8 cellular contexts compared by ENCODE assay signal in the genomic region with DNA sequence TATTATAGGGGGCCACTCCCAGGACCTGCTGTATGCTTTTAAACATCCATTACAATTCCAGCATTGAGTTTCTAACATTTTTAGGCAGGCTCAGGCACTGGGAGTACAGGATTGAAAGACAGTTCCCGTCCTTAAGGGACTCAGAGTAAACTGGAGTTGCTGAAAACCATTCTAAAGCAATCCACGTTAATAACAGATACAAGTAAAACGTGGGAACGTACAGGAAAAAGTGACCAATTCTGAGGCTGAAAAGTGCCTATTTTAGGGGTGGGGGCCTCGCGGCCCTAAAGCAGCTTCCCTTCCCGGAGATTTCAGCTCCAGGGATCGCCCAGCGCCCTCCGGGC. TPM values are rescaled to one million over a fixed set of nuclear protein-coding genes. Genes with fewer than 3 reads are reported as not detected.
DNase-seq lines count a peak whose midpoint lies in the region; ATAC-seq and TF ChIP-seq lines count a peak whose summit lies in the region.

No MANE protein-coding gene starts in this region.

- H3K27ac ChIP-seq in CD4-positive, alpha-beta memory T cell (ENCODE audit: low read depth, low read length): peak overlapping the region; percentile 86
- H3K27ac ChIP-seq in endodermal cell (ENCODE audit: low read depth, low read length): peak overlapping the region; percentile 97

- no peak for DNase-seq in CD4-positive, alpha-beta memory T cell
- DNase-seq in OCI-M1 (lab: John Stamatoyannopoulos, UW): peak; percentile 76
- no peak for DNase-seq in endodermal cell
- DNase-seq in neural crest cell (ENCODE audit: low read depth, low spot score): no peak
- DNase-seq in NCI-H69 (lab: John Stamatoyannopoulos, UW): no peak
- DNase-seq in NCI-H345 (lab: John Stamatoyannopoulos, UW): no peak
- no peak for DNase-seq in NCI-H2171 (lab: John Stamatoyannopoulos, UW)

- H3K36me3 Mint-ChIP-seq in CD4-positive, alpha-beta memory T cell: peaks cover 0 to 8% of the 10 kb centered on the region in 2 donors
- H3K36me3 Mint-ChIP-seq in endodermal cell (ENCODE audit: low read depth): no peaks in the 10 kb centered on the region
- no peaks in the 10 kb centered on the region for H3K36me3 Mint-ChIP-seq in neural crest cell (ENCODE audit: low read depth)

- TF ChIP-seq CTCF in endodermal cell (conservative IDR thresholded peaks at IDR 0.05) (no peak), neural crest cell (conservative IDR thresholded peaks at IDR 0.05) (no peak)

- no peaks in the 10 kb centered on the region for H3K36me3 ChIP-seq in CD4-positive, alpha-beta memory T cell (ENCODE audit: insufficient read depth, low read length)
- no peaks in the 10 kb centered on the region for H3K36me3 ChIP-seq in endodermal cell (ENCODE audit: control insufficient read depth, insufficient read depth, low read length)

- 1 to 7% methylated on average over 1 to 10 of the region's 10 CpGs for WGBS in endodermal cell (ENCODE audit: insufficient coverage in 1 of 2, insufficient read length in 1 of 2), 2 experiments

- H3K27ac Mint-ChIP-seq in CD4-positive, alpha-beta memory T cell: peak overlapping the region; percentile 88 to 98 (median 97)
- peak overlapping the region; percentile 99 for H3K27ac Mint-ChIP-seq in endodermal cell
- peak overlapping the region; percentile 99 for H3K27ac Mint-ChIP-seq in neural crest cell (ENCODE audit: unreplicated experiment)

- H3K4me1 ChIP-seq in CD4-positive, alpha-beta memory T cell (ENCODE audit: insufficient read depth, low read length): peaks cover 19% of the 10 kb centered on the region
- no peaks in the 10 kb centered on the region for H3K4me1 ChIP-seq in endodermal cell (ENCODE audit: control insufficient read depth, insufficient read depth, low read length)

- POLR2A ChIA-PET in CD4-positive, alpha-beta memory T cell (lab: Charles Lee; ENCODE audit: partially characterized antibody): interaction anchor here (0.8 to 2.8 kb wide), 7 partner anchors 11 to 942 kb away, joined by 3 to 18 read pairs (median 5); a partner anchor contains a TSS

- H3K9ac ChIP-seq in endodermal cell (ENCODE audit: extremely low read depth, low read length, poor library complexity, severe bottlenecking): peak overlapping the region; percentile 93

- no peaks in the 10 kb centered on the region for H3K27me3 ChIP-seq in CD4-positive, alpha-beta memory T cell (ENCODE audit: insufficient read depth, low read length)
- H3K27me3 ChIP-seq in endodermal cell (ENCODE audit: control insufficient read depth, insufficient read depth, low read length, poor library complexity, severe bottlenecking): no peaks in the 10 kb centered on the region

- H3K9me3 Mint-ChIP-seq in CD4-positive, alpha-beta memory T cell: no peaks in the 10 kb centered on the region
- H3K9me3 Mint-ChIP-seq in endodermal cell (no peaks in the 10 kb centered on the region), neural crest cell (no peaks in the 10 kb centered on the region)

- H3K27me3 Mint-ChIP-seq in CD4-positive, alpha-beta memory T cell: peaks cover 0 to 5% of the 10 kb centered on the region in 2 donors
- no peaks in the 10 kb centered on the region for H3K27me3 Mint-ChIP-seq in endodermal cell (ENCODE audit: insufficient read depth)
- H3K27me3 Mint-ChIP-seq in neural crest cell (ENCODE audit: low read depth): no peaks in the 10 kb centered on the region

- peaks cover 7 to 20% (median 12%) of the 10 kb centered on the region in 4 donors for H3K4me1 Mint-ChIP-seq in CD4-positive, alpha-beta memory T cell
- H3K4me1 Mint-ChIP-seq in endodermal cell (peaks cover 15% of the 10 kb centered on the region), neural crest cell (peaks cover 28% of the 10 kb centered on the region)

- H3K9me3 ChIP-seq in CD4-positive, alpha-beta memory T cell (ENCODE audit: control insufficient read depth in 1 of 2, low read length in 2 of 2): no peaks in the 10 kb centered on the region
- peaks cover 5% of the 10 kb centered on the region for H3K9me3 ChIP-seq in endodermal cell (ENCODE audit: control insufficient read depth, low read length)

- no peak for ATAC-seq in HG02642 (IDR thresholded peaks at IDR 0.05; ENCODE audit: poor library complexity, unreplicated experiment)

- peak overlapping the region; percentile 82 to 87 for H3K4me3 ChIP-seq in CD4-positive, alpha-beta memory T cell (ENCODE audit: low read length in 2 of 2)
- H3K4me3 ChIP-seq in endodermal cell (ENCODE audit: low read length): peak overlapping the region; percentile 96

- intact Hi-C loops in CD4-positive, alpha-beta memory T cell (cut with micrococcal nuclease): loop anchor here (1.0 to 2.0 kb wide), 5 partner anchors 20 to 1991 kb away; a partner anchor contains a TSS

- CTCF ChIA-PET in CD4-positive, alpha-beta memory T cell (lab: Charles Lee; ENCODE audit: partially characterized antibody): interaction anchor here (0.8 kb wide), 1 partner anchor 20 kb away, joined by 5 read pairs; no protein-coding TSS in a partner anchor

- peak overlapping the region; percentile 91 to 94 (median 92) for H3K4me3 Mint-ChIP-seq in CD4-positive, alpha-beta memory T cell
- peak overlapping the region; percentile 76 for H3K4me3 Mint-ChIP-seq in endodermal cell
- peak overlapping the region; percentile 90 for H3K4me3 Mint-ChIP-seq in neural crest cell

RNA-seq across cellular contexts. Expression of a gene that starts 0.3 kb away (rescaled TPM):
- 10 to 100 TPM; 10.7 to 11.3 TPM for total RNA-seq in CD4-positive, alpha-beta memory T cell
- polyA plus RNA-seq in CD4-positive, alpha-beta memory T cell: 1 to 10 TPM; 6.1 to 9.9 TPM
- total RNA-seq in endodermal cell: 10 to 100 TPM; 24.5 to 26.8 TPM
- polyA plus RNA-seq in endodermal cell (2013, experiment 1 of 2): 10.2 TPM
- polyA plus RNA-seq in endodermal cell (2013, experiment 2 of 2): 10.9 TPM
- 25.4 and 28.4 TPM in 2 replicates for total RNA-seq in neural crest cell
